In genomic region chr6:106103728-106104109, GRCh38 we compare ENCODE assay signal across 8 cellular contexts. TPM values are rescaled to one million over a fixed set of nuclear protein-coding genes. Genes with fewer than 3 reads are reported as not detected.
DNase-seq lines count a peak whose midpoint lies in the region; ATAC-seq, FAIRE-seq and TF ChIP-seq lines count a peak whose summit lies in the region.

No MANE protein-coding gene starts in this region.

- H3K9me3 ChIP-seq in A549: no peaks in the 10 kb centered on the region

- POLR2A ChIA-PET in A549 (lab: Yijun Ruan, JAX): no interaction called here

- peaks cover 20% of the 10 kb centered on the region for H3K4me1 ChIP-seq in A549

- H3K4me3 ChIP-seq in A549 (no peak overlapping the region), LNCaP clone FGC (ENCODE audit: low read depth, low read length) (no peak overlapping the region)

- no peak for TF ChIP-seq POLR2A in A549 (IDR thresholded peaks at IDR 0.05; ENCODE audit: low read length)

- 91% methylated on average over 9 of the region's 9 CpGs for WGBS in A549 (ENCODE audit: missing lambda C conversion rate)

- no peak for TF ChIP-seq CTCF in A549 (IDR thresholded peaks at IDR 0.05)
- TF ChIP-seq CTCF in LNCaP clone FGC (IDR thresholded peaks at IDR 0.05; ENCODE audit: control insufficient read depth, extremely low read depth, insufficient read depth): no peak

- DNase-seq in A549 (ENCODE audit: low read depth in 1 of 2, low spot score in 1 of 2) (no peak), LNCaP clone FGC (ENCODE audit: low read depth) (peak; percentile 23), astrocyte of the hippocampus (ENCODE audit: low read depth, low spot score) (peak; percentile 48), NCI-H345 (lab: John Stamatoyannopoulos, UW) (no peak), CD1c-positive myeloid dendritic cell (ENCODE audit: extremely low spot score) (no peak), cortex of kidney (lab: John Stamatoyannopoulos, UW) (no peak)
- DNase-seq in stimulated activated CD4-positive, alpha-beta T cell treated with anti-CD3 and anti-CD28 coated beads, Interleukin-1b, Interleukin-23, amount 100 ng/mL, for 48 hours: peak; percentile 56

- FAIRE-seq in A549 (lab: Jason Lieb, UNC): no peak

- H3K4me2 ChIP-seq in A549: no peak overlapping the region

- TF ChIP-seq RAD21 in A549 (conservative IDR thresholded peaks at IDR 0.05 in 1 of 2, IDR thresholded peaks at IDR 0.05 in 1 of 2): no peak

- CTCF ChIA-PET in A549 (lab: Yijun Ruan, JAX): no interaction called here

- no peak overlapping the region for H3K27ac ChIP-seq in A549

- no peak for ATAC-seq in A549
- ATAC-seq in GM19452 (IDR thresholded peaks at IDR 0.05; ENCODE audit: unreplicated experiment): peak; percentile 27

- no peak for TF ChIP-seq EP300 in A549 (IDR thresholded peaks at IDR 0.05)

TF ChIP-seq in A549, 52 proteins besides CTCF, POLR2A, EP300 and RAD21:
- TF ChIP-seq MAFK (IDR thresholded peaks at IDR 0.05; ENCODE audit: partially characterized antibody): peak; percentile 44
- TF ChIP-seq BCL3 (IDR thresholded peaks at IDR 0.05): no peak
- TF ChIP-seq HDAC2 (IDR thresholded peaks at IDR 0.05): no peak

RNA-seq across cellular contexts. Expression of gene PRDM1, which starts 17.6 kb away (rescaled TPM):
- polyA plus RNA-seq in A549 (2011; rRNA removed) (9.0 and 11.2 TPM in 2 replicates), A549 (2017; fragmentation: RNase III; extraction: RNeasy Plus Mini Kit Qiagen cat#74134 plus additional on column Dnase treatment) (2.5 to 3.0 TPM (median 2.6 TPM) in 3 replicates)
- 6.1 and 8.7 TPM in 2 replicates for polyA plus RNA-seq in A549 (2012; cell fraction: cytosol; rRNA removed)
- 19.1 and 19.2 TPM in 2 replicates for polyA plus RNA-seq in A549 (2012; cell fraction: nucleus; rRNA removed)
- polyA minus RNA-seq in A549 (2011; rRNA and poly(A)+ RNA removed): 29.0 and 29.1 TPM in 2 replicates

Comparison
In these comparisons a context has a peak if more than half of its experiments do, and no peak if none do; other contexts are left out.
1. DNase-seq: peak in LNCaP clone FGC (single experiment), astrocyte of the hippocampus (single experiment) and stimulated activated CD4-positive, alpha-beta T cell treated with anti-CD3 and anti-CD28 coated beads, Interleukin-1b, Interleukin-23, amount 100 ng/mL, for 48 hours (single experiment); none in A549 (0 of 2), NCI-H345 (single experiment), CD1c-positive myeloid dendritic cell (single experiment) and cortex of kidney (single experiment).